1 cellular context compared by ENCODE assay signal in genomic region chr14:72480465-72481243, GRCh38.
TF ChIP-seq lines count a peak whose summit lies in the region.

No MANE protein-coding gene starts in this region.

TF ChIP-seq in HepG2, 621 proteins besides CTCF, POLR2A, EP300 and RAD21 (continued from another document):
- no peak for TF ChIP-seq ZBTB33 (CRISPR knock-in tag; IDR thresholded peaks at IDR 0.05)
